ENCODE assay signal across 8 cellular contexts in the genomic region with DNA sequence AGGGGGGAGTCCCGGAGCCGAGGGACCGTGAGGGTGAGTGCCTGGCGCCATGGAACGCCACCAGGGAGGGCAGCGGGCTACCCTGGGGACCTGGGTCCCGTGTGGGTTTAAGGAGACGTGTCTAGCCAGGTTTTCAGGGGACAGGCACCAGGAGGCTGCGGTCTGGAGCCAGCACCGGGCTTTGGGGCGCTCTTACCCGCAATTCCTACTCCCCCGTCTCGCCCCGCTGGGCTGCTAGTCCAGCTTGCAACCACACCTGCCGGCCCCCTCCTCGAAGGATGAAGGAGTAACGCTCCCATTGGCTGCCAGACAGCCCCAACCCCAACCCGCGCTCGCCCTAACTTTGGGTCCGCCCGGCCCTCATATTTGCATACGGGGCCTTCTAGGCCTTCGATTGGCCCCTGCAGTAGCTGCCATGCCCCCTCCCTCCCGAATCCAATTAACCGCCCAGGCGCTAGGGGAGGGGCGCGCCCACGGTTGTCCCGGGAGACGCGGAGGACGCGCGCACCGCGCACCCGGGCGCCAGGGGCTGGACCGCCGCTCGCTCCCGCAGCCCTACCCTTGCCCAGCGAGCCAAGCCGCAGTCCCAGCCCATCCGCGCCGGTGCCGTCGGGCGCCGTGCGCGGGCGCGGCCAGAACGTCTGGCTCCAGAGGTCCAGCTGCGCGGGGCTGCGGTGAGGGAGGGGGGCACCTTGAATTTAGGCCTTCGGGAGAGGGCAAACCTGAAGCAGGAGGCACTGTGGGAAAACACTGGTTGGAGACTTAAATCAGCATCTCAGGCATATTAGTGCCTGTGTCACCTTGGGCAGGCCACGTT. TPM values are rescaled to one million over a fixed set of nuclear protein-coding genes. Genes with fewer than 3 reads are reported as not detected.
DNase-seq lines count a peak whose midpoint lies in the region; ATAC-seq and TF ChIP-seq lines count a peak whose summit lies in the region.

A gene (minus strand): TSS at position 456 of the 817 bp plus-strand sequence. CDS start 157 bp downstream, at position 299.

- H3K27me3 ChIP-seq in Peyer's patch = no peaks in the 10 kb centered on the region

- no peaks in the 10 kb centered on the region for H3K36me3 Mint-ChIP-seq in natural killer cell treated with Interleukin-12 subunit alpha and Interleukin-12 subunit beta and Interleukin-15 and Interleukin-18, amount 100 ng/mL, for 72 hours

- H3K4me3 ChIP-seq in AG04449 (ENCODE audit: low read depth, low read length) (peak within 1 kb of the TSS; percentile 45), Peyer's patch (peak within 1 kb of the TSS; percentile 7 to 56 (median 49)), fibroblast of pulmonary artery (replicated peaks; ENCODE audit: low read depth, low read length) (peak within 1 kb of the TSS; percentile 47)
- H3K4me3 ChIP-seq in Jurkat, Clone E6-1 (ENCODE audit: low read length) = peak within 1 kb of the TSS; percentile 59

- CTCF ChIA-PET in AG04449 (lab: Yijun Ruan, JAX) = interaction anchor here (0.9 to 27.6 kb wide), 10 partner anchors 11 to 215 kb away, joined by 3 to 797 read pairs (median 6); a partner anchor contains a TSS

- TF ChIP-seq CTCF in AG04449 (IDR thresholded peaks at IDR 0.05; ENCODE audit: insufficient read depth, low read length, missing control alignments) (no peak), Peyer's patch (IDR thresholded peaks at IDR 0.05) (no peak), fibroblast of pulmonary artery (IDR thresholded peaks at IDR 0.05; ENCODE audit: low read length, missing control alignments) (no peak)

- no peak within 1 kb of the TSS for H3K27ac Mint-ChIP-seq in natural killer cell treated with Interleukin-12 subunit alpha and Interleukin-12 subunit beta and Interleukin-15 and Interleukin-18, amount 100 ng/mL, for 72 hours

- no peaks in the 10 kb centered on the region for H3K36me3 ChIP-seq in Peyer's patch

- no peak for TF ChIP-seq POLR2A in Peyer's patch (IDR thresholded peaks at IDR 0.05)

- POLR2A ChIA-PET in AG04449 (lab: Yijun Ruan, JAX) = no interaction called here

- DNase-seq in AG04449 (ENCODE audit: low read depth, low spot score) (no peak), GM19240 (ENCODE audit: insufficient read length, low spot score) (peak; percentile 58), Peyer's patch (peak; percentile 55 to 90 (median 89)), fibroblast of pulmonary artery (ENCODE audit: low read depth) (peak; percentile 78)
- peak; percentile 87 for DNase-seq in Jurkat, Clone E6-1 (ENCODE audit: low read depth, low spot score)
- DNase-seq in activated T-helper 1 cell treated with anti-CD3 and anti-CD28 coated beads, Interleukin-2, amount 50 U/mL, for 16 hours (ENCODE audit: low read depth in 1 of 2, low spot score in 1 of 2) = peak; percentile 53 to 70
- peak; percentile 84 for DNase-seq in natural killer cell treated with Interleukin-12 subunit alpha and Interleukin-12 subunit beta and Interleukin-15 and Interleukin-18, amount 100 ng/mL, for 72 hours (ENCODE audit: low spot score)
- DNase-seq in stimulated activated naive CD4-positive, alpha-beta T cell (lab: John Stamatoyannopoulos, UW) = peak; percentile 75 to 83 (median 78)

- peaks cover 0 to 22% (median 7%) of the 10 kb centered on the region in 4 donors for H3K4me1 ChIP-seq in Peyer's patch

- no peaks in the 10 kb centered on the region for H3K9me3 ChIP-seq in Peyer's patch

- ATAC-seq in natural killer cell treated with Interleukin-12 subunit alpha and Interleukin-12 subunit beta and Interleukin-15 and Interleukin-18, amount 100 ng/mL, for 72 hours = peak; percentile 98

- peak within 1 kb of the TSS in 1 of 4 donors; percentile 4 for H3K27ac ChIP-seq in Peyer's patch

- peaks cover 16% of the 10 kb centered on the region in 2 donors for H3K4me1 Mint-ChIP-seq in natural killer cell treated with Interleukin-12 subunit alpha and Interleukin-12 subunit beta and Interleukin-15 and Interleukin-18, amount 100 ng/mL, for 72 hours (ENCODE audit: low read depth in 2 of 2)

- peaks cover 19 to 24% of the 10 kb centered on the region in 2 donors for H3K27me3 Mint-ChIP-seq in natural killer cell treated with Interleukin-12 subunit alpha and Interleukin-12 subunit beta and Interleukin-15 and Interleukin-18, amount 100 ng/mL, for 72 hours

- peak within 1 kb of the TSS; percentile 77 for H3K4me3 Mint-ChIP-seq in natural killer cell treated with Interleukin-12 subunit alpha and Interleukin-12 subunit beta and Interleukin-15 and Interleukin-18, amount 100 ng/mL, for 72 hours

- no peaks in the 10 kb centered on the region for H3K9me3 Mint-ChIP-seq in natural killer cell treated with Interleukin-12 subunit alpha and Interleukin-12 subunit beta and Interleukin-15 and Interleukin-18, amount 100 ng/mL, for 72 hours

RNA-seq across cellular contexts. Expression of the gene that starts here (rescaled TPM):
- 0.86 TPM for polyA plus RNA-seq in Jurkat, Clone E6-1 (2012; ENCODE audit: insufficient read depth, insufficient read length)
- 1 to 10 TPM in 3 of 4 donors, not detected in 1; 1.1 to 7.5 (median 1.5) TPM for total RNA-seq in Peyer's patch
- total RNA-seq in natural killer cell treated with Interleukin-12 subunit alpha and Interleukin-12 subunit beta and Interleukin-15 and Interleukin-18, amount 100 ng/mL, for 72 hours = not detected

Comparison
In these comparisons a context has a peak if more than half of its experiments do, and no peak if none do; other contexts are left out.
1. Peak in DNase-seq and ATAC-seq in natural killer cell treated with Interleukin-12 subunit alpha and Interleukin-12 subunit beta and Interleukin-15 and Interleukin-18, amount 100 ng/mL, for 72 hours; RNA of the gene not detected or under 1 TPM.